8 cellular contexts compared by ENCODE assay signal in the genomic region with DNA sequence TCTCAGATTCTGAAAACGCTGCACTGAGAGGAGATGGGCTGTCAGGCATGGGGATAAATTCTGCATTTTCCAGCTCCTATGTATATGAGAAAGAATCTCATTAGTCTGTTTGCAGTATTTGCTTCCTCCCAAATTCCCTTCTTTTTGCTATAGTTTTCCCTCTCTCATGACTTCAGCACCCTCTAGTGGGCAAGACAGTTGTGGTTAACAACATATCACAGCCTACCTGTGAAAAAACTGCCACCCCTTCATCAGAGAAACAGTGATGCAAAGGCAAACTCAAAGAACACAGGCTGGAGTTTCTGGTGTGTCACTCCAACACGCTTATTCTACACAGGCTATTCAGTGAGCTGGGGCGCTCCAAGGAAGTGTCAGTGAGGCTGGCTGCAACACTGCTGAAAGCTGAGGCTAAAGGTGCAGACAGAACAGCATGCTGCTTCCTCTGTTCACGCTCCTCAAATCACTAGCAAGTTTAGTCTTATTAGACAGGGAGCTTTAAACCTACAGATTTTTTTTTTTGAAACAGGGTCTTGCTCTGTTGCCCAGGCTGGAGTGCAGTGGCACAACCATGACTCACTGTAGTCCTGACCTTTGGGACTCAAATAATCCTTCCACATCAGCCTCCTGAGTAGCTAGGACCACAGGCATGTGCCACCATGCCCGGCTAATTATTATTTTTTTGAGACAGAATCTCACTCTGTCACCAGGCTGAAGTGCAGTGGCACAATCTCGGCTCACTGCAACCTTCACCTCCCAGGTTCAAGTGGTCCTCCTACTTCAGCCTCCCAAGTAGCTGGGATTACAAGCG. TPM values are rescaled to one million over a fixed set of nuclear protein-coding genes. Genes with fewer than 3 reads are reported as not detected.
A peak's percentile ranks its signal among the peaks of the same experiment; 100 is the strongest.
DNase-seq lines count a peak whose midpoint lies in the region; ATAC-seq, FAIRE-seq and TF ChIP-seq lines count a peak whose summit lies in the region.

No MANE protein-coding gene starts in this region.

- H3K9ac ChIP-seq in fibroblast of lung (ENCODE audit: insufficient read depth, low read length): no peak overlapping the region

- H3K36me3 ChIP-seq in fibroblast of lung (ENCODE audit: control insufficient read depth, insufficient read depth, low read length): peaks cover 6% of the 10 kb centered on the region

- no peak overlapping the region for H3K4me3 ChIP-seq in AG10803 (ENCODE audit: low read length)
- H3K4me3 ChIP-seq in fibroblast of lung (replicated peaks in 1 of 4; ENCODE audit: control extremely low read depth in 1 of 4, insufficient read depth in 1 of 4, low read depth in 3 of 4, low read length in 4 of 4): no peak overlapping the region

- ATAC-seq in activated CD4-positive, CD25-positive, alpha-beta regulatory T cell treated with anti-CD3 and anti-CD28 coated beads, Interleukin-2, amount 50 U/mL, for 24 hours: peak; percentile 44 to 60
- no peak for ATAC-seq in GM19455 (IDR thresholded peaks at IDR 0.05; ENCODE audit: unreplicated experiment)

- DNase-seq in AG10803 (ENCODE audit: low read depth) (peak; percentile 60), GM12891 (ENCODE audit: insufficient read length, low spot score) (peak; percentile 15), NCI-H2196 treated with DMSO at 0.1 percent for 48 hours (lab: John Stamatoyannopoulos, UW; ENCODE audit: unreplicated experiment) (peak; percentile 67), fibroblast of lung (ENCODE audit: low read depth in 2 of 2) (peak; percentile 36 to 70), nephron progenitor cell (peak; percentile 56), 8988T (no peak)

- H3K4me1 ChIP-seq in fibroblast of lung (ENCODE audit: control insufficient read depth, extremely low read depth, insufficient read depth, low read length): no peaks in the 10 kb centered on the region

- H3K27me3 Mint-ChIP-seq in nephron progenitor cell (ENCODE audit: low read depth, poor library complexity): no peaks in the 10 kb centered on the region

- H3K36me3 Mint-ChIP-seq in nephron progenitor cell (ENCODE audit: low read depth): peaks cover 71% of the 10 kb centered on the region

- H3K4me2 ChIP-seq in fibroblast of lung (ENCODE audit: extremely low read depth, insufficient read depth, low read length): no peak overlapping the region

- no peak for TF ChIP-seq POLR2A in GM12891 (IDR thresholded peaks at IDR 0.05; ENCODE audit: low read depth, low read length)

- H3K4me1 Mint-ChIP-seq in nephron progenitor cell: no peaks in the 10 kb centered on the region

- H3K4me3 Mint-ChIP-seq in nephron progenitor cell: no peak overlapping the region

- no peaks in the 10 kb centered on the region for H4K20me1 ChIP-seq in fibroblast of lung (ENCODE audit: control insufficient read depth, extremely low read depth, insufficient read depth, low read length)

- no peaks in the 10 kb centered on the region for H3K9me3 ChIP-seq in fibroblast of lung (ENCODE audit: control insufficient read depth, insufficient read depth, low read depth, low read length)

- FAIRE-seq in GM12891 (lab: Jason Lieb, UNC): peak; percentile 72

- no peak overlapping the region for H2AFZ ChIP-seq in fibroblast of lung (ENCODE audit: low read length)

- TF ChIP-seq CTCF in AG10803 (conservative IDR thresholded peaks at IDR 0.05; ENCODE audit: low read length) (peak; percentile 91), fibroblast of lung (conservative IDR thresholded peaks at IDR 0.05 in 1 of 2, IDR thresholded peaks at IDR 0.05 in 1 of 2; ENCODE audit: low read depth in 1 of 2, low read length in 2 of 2) (peak; percentile 78 to 89), nephron progenitor cell (IDR thresholded peaks at IDR 0.05) (peak; percentile 80)

- H3K27me3 ChIP-seq in fibroblast of lung (ENCODE audit: control insufficient read depth, insufficient read depth, low read length): no peaks in the 10 kb centered on the region

- no peaks in the 10 kb centered on the region for H3K9me3 Mint-ChIP-seq in nephron progenitor cell

- no peak overlapping the region for H3K27ac Mint-ChIP-seq in nephron progenitor cell

- no peaks in the 10 kb centered on the region for H3K79me2 ChIP-seq in fibroblast of lung (ENCODE audit: control insufficient read depth, insufficient read depth, low read length)

- no peak overlapping the region for H3K27ac ChIP-seq in fibroblast of lung (ENCODE audit: insufficient read depth, low read length)

TF ChIP-seq in GM12891, 5 proteins besides CTCF, POLR2A, EP300 and RAD21:
- TF ChIP-seq TAF1 (IDR thresholded peaks at IDR 0.05; ENCODE audit: low read depth, low read length) (no peak), PAX5 (IDR thresholded peaks at IDR 0.05; ENCODE audit: insufficient read depth, low read length, severe bottlenecking) (no peak), SPI1 (IDR thresholded peaks at IDR 0.05; ENCODE audit: low read depth, low read length) (no peak), POLR2AphosphoS5 (IDR thresholded peaks at IDR 0.05; ENCODE audit: low read depth, low read length) (no peak)

RNA-seq across cellular contexts. Expression of a gene that starts 19.3 kb away (rescaled TPM):
- polyA plus RNA-seq in GM12891 (2012; ENCODE audit: low read depth, missing spikeins): 0.59 TPM
- 1.5 and 1.8 TPM in 2 replicates for total RNA-seq in fibroblast of lung
- 0.88 and 0.90 TPM in 2 replicates for polyA plus RNA-seq in fibroblast of lung
- 0.90 and 1.2 TPM in 2 replicates for polyA plus RNA-seq in fibroblast of lung (2012)
- polyA minus RNA-seq in fibroblast of lung (ENCODE audit: low replicate concordance): 0.16 and 2.3 TPM in 2 replicates

RNA-seq across cellular contexts. Expression of a gene that starts 24.9 kb away (rescaled TPM):
- polyA plus RNA-seq in GM12891 (2012; ENCODE audit: low read depth, missing spikeins): 20.7 TPM
- total RNA-seq in fibroblast of lung: 7.4 and 14.5 TPM in 2 replicates
- polyA plus RNA-seq in fibroblast of lung: 13.7 and 18.7 TPM in 2 replicates
- polyA plus RNA-seq in fibroblast of lung (2012): 12.8 and 16.3 TPM in 2 replicates
- not detected in 2 replicates for polyA minus RNA-seq in fibroblast of lung (ENCODE audit: low replicate concordance)

RNA-seq across cellular contexts. Expression of a gene that starts 37.5 kb away (rescaled TPM):
- 11.2 TPM for polyA plus RNA-seq in GM12891 (2012; ENCODE audit: low read depth, missing spikeins)
- 37.5 and 53.8 TPM in 2 replicates for total RNA-seq in fibroblast of lung
- polyA plus RNA-seq in fibroblast of lung: 9.5 and 12.2 TPM in 2 replicates
- polyA plus RNA-seq in fibroblast of lung (2012): 9.1 and 9.9 TPM in 2 replicates
- polyA minus RNA-seq in fibroblast of lung (ENCODE audit: low replicate concordance): 10.6 and 16.1 TPM in 2 replicates

RNA-seq across cellular contexts. Expression of a gene that starts 38.1 kb away (rescaled TPM):
- 39.9 TPM for polyA plus RNA-seq in GM12891 (2012; ENCODE audit: low read depth, missing spikeins)
- 81.3 and 91.7 TPM in 2 replicates for total RNA-seq in fibroblast of lung
- polyA plus RNA-seq in fibroblast of lung: 50.5 and 63.4 TPM in 2 replicates
- polyA plus RNA-seq in fibroblast of lung (2012): 42.9 and 48.1 TPM in 2 replicates
- polyA minus RNA-seq in fibroblast of lung (ENCODE audit: low replicate concordance): 20.2 and 26.2 TPM in 2 replicates
